10 cellular contexts compared by ENCODE assay signal in the genomic region with DNA sequence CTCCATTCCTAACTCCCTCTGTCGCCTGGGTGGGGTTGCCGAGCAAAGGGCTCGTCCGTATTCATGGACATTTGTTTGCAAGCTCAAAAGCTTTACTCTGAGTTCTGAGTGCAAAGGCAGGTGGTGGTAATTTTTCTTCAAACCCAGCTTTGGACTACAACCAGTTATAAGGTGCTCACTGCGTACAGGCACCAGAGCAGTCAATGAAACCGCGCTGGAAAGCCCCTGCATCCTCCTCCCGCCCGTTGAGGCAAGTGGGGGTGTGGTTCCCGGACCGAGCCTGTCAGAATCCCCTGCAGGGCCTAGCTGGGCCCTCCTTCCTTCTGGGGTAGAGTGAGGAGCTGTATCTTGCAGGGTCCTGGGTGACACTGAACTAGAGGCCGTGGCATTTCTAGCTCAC. TPM values are rescaled to one million over a fixed set of nuclear protein-coding genes. Genes with fewer than 3 reads are reported as not detected.
DNase-seq lines count a peak whose midpoint lies in the region; ATAC-seq and TF ChIP-seq lines count a peak whose summit lies in the region.
"Had no signal": no experiment of that assay in that cellular context is flagged by ENCODE, and none has a peak within 500 bp of the region (broad histone marks: within the 10 kb centered on the region; RNA-seq: fewer than 3 reads in every experiment).

No MANE protein-coding gene starts in this region.

- peaks cover 26% of the 10 kb centered on the region for H3K36me3 Mint-ChIP-seq in HFFc6 (ENCODE audit: low read depth)

- no peak for TF ChIP-seq CTCF in BE2C (IDR thresholded peaks at IDR 0.05; ENCODE audit: low read depth, low read length)
- no peak for TF ChIP-seq CTCF in heart right ventricle (IDR thresholded peaks at IDR 0.05)
- no peak for TF ChIP-seq CTCF in HFFc6 (IDR thresholded peaks at IDR 0.05)

- no peaks in the 10 kb centered on the region for H3K36me3 ChIP-seq in BE2C
- no peaks in the 10 kb centered on the region for H3K36me3 ChIP-seq in heart right ventricle

- H3K4me1 Mint-ChIP-seq in HFFc6 (ENCODE audit: low read depth) = peaks cover 11% of the 10 kb centered on the region

- H3K4me3 ChIP-seq in BE2C (ENCODE audit: low read depth, low read length) (no peak overlapping the region), heart right ventricle (peak overlapping the region in 3 of 10 donors; percentile 3 to 24 (median 19))

- H3K4me3 Mint-ChIP-seq in HFFc6 = no peak overlapping the region

- H3K27ac ChIP-seq in heart right ventricle = no peak overlapping the region

- peak; percentile 44 for DNase-seq in activated T-cell treated with anti-CD3 and anti-CD28 coated beads for 4 hours
- DNase-seq in stimulated activated CD4-positive, alpha-beta T cell treated with anti-CD3 and anti-CD28 coated beads, Interleukin-4, amount 100 ng/mL, for 4 hours = peak; percentile 48 to 53
- no peak for DNase-seq in NCI-H1694 treated with DMSO at 0.1 percent for 48 hours (lab: John Stamatoyannopoulos, UW)
- no peak for DNase-seq in BE2C
- no peak for DNase-seq in heart right ventricle
- no peak for DNase-seq in HFFc6
- DNase-seq: cortex of kidney had no signal

- H3K27me3 Mint-ChIP-seq in HFFc6 (ENCODE audit: insufficient read depth) = peaks cover 2% of the 10 kb centered on the region

- no peaks in the 10 kb centered on the region for H3K9me3 ChIP-seq in BE2C
- peaks cover 0 to 6% (median 0%) of the 10 kb centered on the region in 11 donors for H3K9me3 ChIP-seq in heart right ventricle

- H3K4me1 ChIP-seq in BE2C = no peaks in the 10 kb centered on the region
- peaks cover 0 to 39% (median 24%) of the 10 kb centered on the region in 9 donors for H3K4me1 ChIP-seq in heart right ventricle

- intact Hi-C loops in heart right ventricle (cut with DNase I) = loop anchor here in 1 of 10 donors (5.0 kb wide), 1 partner anchor 1052 kb away; no protein-coding TSS in a partner anchor

- no peaks in the 10 kb centered on the region for H3K9me3 Mint-ChIP-seq in HFFc6

- ATAC-seq in GM19328 (IDR thresholded peaks at IDR 0.05; ENCODE audit: unreplicated experiment) (peak; percentile 38), HG03159 (IDR thresholded peaks at IDR 0.05; ENCODE audit: unreplicated experiment) (peak; percentile 46), heart right ventricle (no peak)

- H3K27ac Mint-ChIP-seq in HFFc6 = no peak overlapping the region

- no peaks in the 10 kb centered on the region for H3K27me3 ChIP-seq in BE2C
- no peaks in the 10 kb centered on the region for H3K27me3 ChIP-seq in heart right ventricle

- 82 to 86% methylated on average over 12 of the region's 12 CpGs for WGBS in heart right ventricle, 2 donors

RNA-seq across cellular contexts. Expression of a gene that starts 22.3 kb away (rescaled TPM):
- 2.3 TPM for polyA plus RNA-seq in BE2C (2012; ENCODE audit: insufficient read depth, insufficient read length, low read depth)
- under 1 TPM in 6 of 10 donors, not detected in 4; 0.04 to 0.11 (median 0.07) TPM for total RNA-seq in heart right ventricle
- under 1 TPM; 0.04 to 0.07 TPM for polyA plus RNA-seq in heart right ventricle
- total RNA-seq in HFFc6 (2021; fragmentation: NEBNext Ultra II Directional; extraction: Animal tissue kit (Norgen Biotek cat#: 25700)) = 10 to 100 TPM in 2 of 6 experiments, 1 to 10 TPM in 4; 6.2 to 11.3 (median 7.8) TPM
- total RNA-seq: HT1080 had no signal

Comparison
In these comparisons a context has a peak if more than half of its experiments do, and no peak if none do; other contexts are left out.
1. ATAC-seq: peak in GM19328 (single experiment) and HG03159 (single experiment); none in heart right ventricle (0 of 8).
2. DNase-seq: peak in activated T-cell treated with anti-CD3 and anti-CD28 coated beads for 4 hours (single experiment) and stimulated activated CD4-positive, alpha-beta T cell treated with anti-CD3 and anti-CD28 coated beads, Interleukin-4, amount 100 ng/mL, for 4 hours (2 of 2); none in NCI-H1694 treated with DMSO at 0.1 percent for 48 hours (single experiment), BE2C (single experiment), heart right ventricle (0 of 2) and HFFc6 (single experiment).
3. RNA of a gene that starts 22.3 kb away (total RNA-seq): 6.2 to 11.3 TPM in HFFc6; 0.04 to 0.11 TPM in heart right ventricle; every median in the first group is over 4 times any median in the second.